1 cellular context compared by ENCODE assay signal in genomic region chr14:92666251-92666650, GRCh38.
TF ChIP-seq lines count a peak whose summit lies in the region.

No MANE protein-coding gene starts in this region.

TF ChIP-seq in K562, 482 proteins besides CTCF, POLR2A, EP300 and RAD21 (continued from another document):
- TF ChIP-seq ZFX (CRISPR knock-in tag; IDR thresholded peaks at IDR 0.05), result 0 out of 2 replicates have a peak, but pooled peaks have one; percentile 1
